ENCODE assay signal across 14 cellular contexts in genomic region chr7:138625084-138625848, GRCh38.
DNase-seq lines count a peak whose midpoint lies in the region; ATAC-seq and TF ChIP-seq lines count a peak whose summit lies in the region.
"Had no signal": no experiment of that assay in that cellular context is flagged by ENCODE, and none has a peak within 500 bp of the region (broad histone marks: within the 10 kb centered on the region; RNA-seq: fewer than 3 reads in every experiment).

No MANE protein-coding gene starts in this region.

- peak overlapping the region; percentile 93 for H3K4me2 ChIP-seq in Loucy (ENCODE audit: low read depth, low read length, poor library complexity, severe bottlenecking)

- H3K4me3 ChIP-seq in Loucy (ENCODE audit: low read length, poor library complexity, severe bottlenecking) (peak overlapping the region; percentile 71), aorta (ENCODE audit: low read length in 2 of 2) (no peak overlapping the region), Peyer's patch (no peak overlapping the region)
- H3K4me3 ChIP-seq: SK-N-MC had no signal

- peaks cover 42% of the 10 kb centered on the region for H3K4me1 Mint-ChIP-seq in activated naive CD4-positive, alpha-beta T cell treated with anti-CD3 and anti-CD28 coated beads, Interleukin-2, amount 50 U/mL, for 24 hours

- intact Hi-C loops in aorta (cut with DNase I): no loop called here

- peak overlapping the region; percentile 64 for H3K9ac ChIP-seq in Loucy (ENCODE audit: low read depth, low read length, poor library complexity, severe bottlenecking)

- H2AFZ ChIP-seq in Loucy (ENCODE audit: low read length): no peak overlapping the region; the same call in 1 of the 2 replicates

- H3K36me3 ChIP-seq in Loucy (ENCODE audit: insufficient read depth, low read length) (no peaks in the 10 kb centered on the region), aorta (ENCODE audit: control insufficient read depth in 1 of 2, insufficient read depth in 2 of 2, low read length in 1 of 2) (no peaks in the 10 kb centered on the region), Peyer's patch (no peaks in the 10 kb centered on the region)

- H3K4me1 ChIP-seq in Loucy (ENCODE audit: insufficient read depth, low read length, poor library complexity, severe bottlenecking): peaks cover 53% of the 10 kb centered on the region
- no peaks in the 10 kb centered on the region for H3K4me1 ChIP-seq in aorta (ENCODE audit: control insufficient read depth in 1 of 2, insufficient read depth in 2 of 2, low read length in 2 of 2)
- no peaks in the 10 kb centered on the region for H3K4me1 ChIP-seq in Peyer's patch

- peak overlapping the region; percentile 55 for H3K4me3 Mint-ChIP-seq in activated naive CD4-positive, alpha-beta T cell treated with anti-CD3 and anti-CD28 coated beads, Interleukin-2, amount 50 U/mL, for 24 hours

- no peaks in the 10 kb centered on the region for H3K9me3 ChIP-seq in Loucy (ENCODE audit: insufficient read depth, low read depth, low read length)
- no peaks in the 10 kb centered on the region for H3K9me3 ChIP-seq in aorta (ENCODE audit: control insufficient read depth, low read length)
- no peaks in the 10 kb centered on the region for H3K9me3 ChIP-seq in Peyer's patch

- peak overlapping the region; percentile 65 for H3K27ac Mint-ChIP-seq in activated naive CD4-positive, alpha-beta T cell treated with anti-CD3 and anti-CD28 coated beads, Interleukin-2, amount 50 U/mL, for 24 hours
- H3K27ac Mint-ChIP-seq in activated naive CD4-positive, alpha-beta T cell treated with anti-CD3 and anti-CD28 coated beads, Interleukin-2, amount 50 U/mL, for 72 hours: peak overlapping the region in 1 of 2 donors; percentile 75

- ATAC-seq in activated naive CD4-positive, alpha-beta T cell treated with anti-CD3 and anti-CD28 coated beads, Interleukin-2, amount 50 U/mL, for 72 hours: peak; percentile 55 to 68
- ATAC-seq in aorta (ENCODE audit: low FRiP score): no peak

- TF ChIP-seq CTCF in Loucy (conservative IDR thresholded peaks at IDR 0.05; ENCODE audit: low read length) (no peak), Peyer's patch (IDR thresholded peaks at IDR 0.05) (no peak)

- H3K27me3 Mint-ChIP-seq in activated naive CD4-positive, alpha-beta T cell treated with anti-CD3 and anti-CD28 coated beads, Interleukin-2, amount 50 U/mL, for 24 hours: no peaks in the 10 kb centered on the region

- H3F3A ChIP-seq in Loucy (ENCODE audit: low read depth): peaks cover 11% of the 10 kb centered on the region

- WGBS in aorta, 2 donors: 2 to 5% methylated on average over 3 of the region's 3 CpGs

- no peaks in the 10 kb centered on the region for H3K9me2 ChIP-seq in Loucy (replicated peaks; ENCODE audit: low read depth, low read length)

- no peaks in the 10 kb centered on the region for H4K20me1 ChIP-seq in Loucy (ENCODE audit: insufficient read depth, low read length, poor library complexity, severe bottlenecking)

- no peak for TF ChIP-seq POLR2A in Peyer's patch (IDR thresholded peaks at IDR 0.05)

- H3K27me3 ChIP-seq in Loucy (ENCODE audit: insufficient read depth, low read length, poor library complexity, severe bottlenecking): no peaks in the 10 kb centered on the region
- no peaks in the 10 kb centered on the region for H3K27me3 ChIP-seq in aorta (ENCODE audit: control insufficient read depth in 1 of 2, insufficient read depth in 2 of 2, low read length in 1 of 2)
- H3K27me3 ChIP-seq in Peyer's patch: no peaks in the 10 kb centered on the region

- DNase-seq in activated naive CD4-positive, alpha-beta T cell treated with anti-CD3 and anti-CD28 coated beads, Interleukin-2, amount 50 U/mL, for 16 hours: no peak
- no peak for DNase-seq in activated naive CD4-positive, alpha-beta T cell treated with anti-CD3 and anti-CD28 coated beads, Interleukin-2, amount 50 U/mL, for 72 hours (ENCODE audit: low spot score in 2 of 2)
- DNase-seq in aorta (no peak), Peyer's patch (no peak), NCI-H2107 (lab: John Stamatoyannopoulos, UW) (no peak), T-helper 9 cell (no peak)
- DNase-seq: activated CD4-positive, alpha-beta T cell treated with anti-CD3 and anti-CD28 coated beads, Interleukin-2, amount 50 U/mL, for 4 hours; amniotic stem cell; NCI-H1694 treated with DMSO at 0.1 percent for 48 hours; stimulated activated CD4-positive, alpha-beta T cell treated with anti-CD3 and anti-CD28 coated beads, Interleukin-2, amount 100 ng/mL, for 48 hours; stimulated activated naive CD4-positive, alpha-beta T cell treated with Interleukin-2 at 50 U/mL for 16 hours had no signal

- no peaks in the 10 kb centered on the region for H3K79me2 ChIP-seq in Loucy (ENCODE audit: insufficient read depth, low read length)

- no peaks in the 10 kb centered on the region for H3K36me3 Mint-ChIP-seq in activated naive CD4-positive, alpha-beta T cell treated with anti-CD3 and anti-CD28 coated beads, Interleukin-2, amount 50 U/mL, for 24 hours
- H3K36me3 Mint-ChIP-seq in activated naive CD4-positive, alpha-beta T cell treated with anti-CD3 and anti-CD28 coated beads, Interleukin-2, amount 50 U/mL, for 72 hours: peaks cover 0 to 5% of the 10 kb centered on the region in 2 donors

- H3K27ac ChIP-seq in aorta (ENCODE audit: low read depth in 1 of 2, low read length in 2 of 2) (no peak overlapping the region), Peyer's patch (no peak overlapping the region)
- H3K27ac ChIP-seq: SK-N-MC had no signal

- H3K9me3 Mint-ChIP-seq in activated naive CD4-positive, alpha-beta T cell treated with anti-CD3 and anti-CD28 coated beads, Interleukin-2, amount 50 U/mL, for 24 hours: no peaks in the 10 kb centered on the region
- H3K9me3 Mint-ChIP-seq in activated naive CD4-positive, alpha-beta T cell treated with anti-CD3 and anti-CD28 coated beads, Interleukin-2, amount 50 U/mL, for 72 hours: no peaks in the 10 kb centered on the region
